In genomic region chr17:77419547-77420475, GRCh38 we compare ENCODE assay signal across 8 cellular contexts.
DNase-seq lines count a peak whose midpoint lies in the region; ATAC-seq and TF ChIP-seq lines count a peak whose summit lies in the region.

No MANE protein-coding gene starts in this region.

- H3K9me3 ChIP-seq in prostate gland, result no peaks in the 10 kb centered on the region

- DNase-seq in NCI-H2171 treated with DMSO at 0.1 percent for 48 hours (lab: John Stamatoyannopoulos, UW), result peak; percentile 16
- no peak for DNase-seq in NCI-H2171 (lab: John Stamatoyannopoulos, UW)
- DNase-seq in NCI-H226, result peak; percentile 59
- DNase-seq in prostate gland (ENCODE audit: low spot score), result no peak

- no peak overlapping the region for H3K4me3 Mint-ChIP-seq in dendritic cell treated with granulocyte-macrophage colony-stimulating factor and Interleukin-4, amounts not matched to agents 40 ng/mL and 50 ng/mL, for 4 days

- H3K9me3 Mint-ChIP-seq in dendritic cell treated with granulocyte-macrophage colony-stimulating factor and Interleukin-4, amounts not matched to agents 40 ng/mL and 50 ng/mL, for 4 days, result no peaks in the 10 kb centered on the region

- no peak for TF ChIP-seq CTCF in prostate gland (IDR thresholded peaks at IDR 0.05)

- peaks cover 88% of the 10 kb centered on the region for H3K36me3 Mint-ChIP-seq in dendritic cell treated with granulocyte-macrophage colony-stimulating factor and Interleukin-4, amounts not matched to agents 40 ng/mL and 50 ng/mL, for 4 days (ENCODE audit: low read depth)

- TF ChIP-seq POLR2A in prostate gland (IDR thresholded peaks at IDR 0.05), result no peak

- H3K36me3 ChIP-seq in prostate gland, result no peaks in the 10 kb centered on the region

- H3K27me3 Mint-ChIP-seq in dendritic cell treated with granulocyte-macrophage colony-stimulating factor and Interleukin-4, amounts not matched to agents 40 ng/mL and 50 ng/mL, for 4 days, result no peaks in the 10 kb centered on the region

- peak overlapping the region; percentile 11 for H3K27ac Mint-ChIP-seq in dendritic cell treated with granulocyte-macrophage colony-stimulating factor and Interleukin-4, amounts not matched to agents 40 ng/mL and 50 ng/mL, for 4 days

- H3K27ac ChIP-seq in prostate gland, result peak overlapping the region; percentile 80 to 90

- no peak overlapping the region for H3K4me3 ChIP-seq in prostate gland

- peaks cover 16% of the 10 kb centered on the region for H3K4me1 ChIP-seq in prostate gland (replicated peaks)

- intact Hi-C loops in dendritic cell treated with granulocyte-macrophage colony-stimulating factor and Interleukin-4, amounts not matched to agents 40 ng/mL and 50 ng/mL, for 4 days (cut with micrococcal nuclease), result loop anchor here (10.0 kb wide), 1 partner anchor 45 kb away; no protein-coding TSS in a partner anchor
- intact Hi-C loops in prostate gland (cut with DNase I), result no loop called here

- 64% methylated on average over 21 of the region's 26 CpGs for WGBS in prostate gland

- ATAC-seq in GM21576 (IDR thresholded peaks at IDR 0.05; ENCODE audit: unreplicated experiment) (no peak), HG02798 (IDR thresholded peaks at IDR 0.05; ENCODE audit: poor library complexity, unreplicated experiment) (no peak), HG02623 (IDR thresholded peaks at IDR 0.05; ENCODE audit: unreplicated experiment) (no peak)

- peaks cover 65% of the 10 kb centered on the region for H3K4me1 Mint-ChIP-seq in dendritic cell treated with granulocyte-macrophage colony-stimulating factor and Interleukin-4, amounts not matched to agents 40 ng/mL and 50 ng/mL, for 4 days (ENCODE audit: low read depth)

- no peaks in the 10 kb centered on the region for H3K27me3 ChIP-seq in prostate gland (replicated peaks; ENCODE audit: insufficient read depth)

Comparison
In these comparisons a context has a peak if more than half of its experiments do, and no peak if none do; other contexts are left out.
1. DNase-seq: peak in NCI-H2171 treated with DMSO at 0.1 percent for 48 hours (single experiment) and NCI-H226 (single experiment); none in NCI-H2171 (single experiment) and prostate gland (single experiment).